21 cellular contexts compared by ENCODE assay signal in the genomic region with DNA sequence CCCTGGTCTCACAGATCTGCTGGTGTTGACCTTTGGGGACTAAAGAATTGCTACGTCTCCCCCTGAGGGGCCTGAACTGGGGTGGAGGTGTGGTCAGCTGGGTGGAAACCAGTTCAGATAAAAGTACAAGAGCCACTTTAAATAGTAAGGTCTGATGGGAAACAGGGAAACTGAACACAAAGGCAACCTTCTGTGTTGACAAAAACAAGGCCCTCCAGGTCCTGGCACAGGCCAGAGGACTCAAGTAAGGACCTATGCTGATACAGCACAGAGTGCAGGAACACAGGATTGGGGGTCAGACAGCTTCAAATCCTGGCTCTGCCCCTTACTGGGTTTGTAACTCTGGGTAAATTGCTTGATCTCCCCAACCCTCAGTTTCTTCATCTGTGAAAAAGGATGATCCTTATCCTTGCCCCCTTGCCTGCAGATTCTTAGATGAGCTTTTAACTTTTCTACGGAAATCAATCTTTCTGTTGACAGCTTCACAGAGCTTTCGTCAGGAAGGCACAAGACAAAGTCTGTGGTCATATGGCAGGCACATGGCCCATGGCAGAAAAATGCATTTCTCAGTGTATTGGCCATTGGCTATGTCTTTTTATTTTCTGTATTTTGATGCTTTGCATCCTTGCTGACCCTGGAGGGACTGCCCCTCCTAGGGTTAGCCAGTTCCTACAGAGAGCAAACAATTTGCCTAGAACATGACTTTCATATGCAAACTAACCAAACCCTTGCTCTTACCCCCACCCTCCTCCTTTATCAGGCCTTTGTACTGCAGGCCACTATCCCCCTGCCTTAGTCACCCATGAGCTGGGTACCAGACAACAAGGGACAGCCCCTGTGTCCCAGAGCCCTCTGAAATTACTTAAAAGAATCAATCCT. TPM values are rescaled to one million over a fixed set of nuclear protein-coding genes. Genes with fewer than 3 reads are reported as not detected.
"Had no signal": no experiment of that assay in that cellular context is flagged by ENCODE, and none has a peak within 500 bp of the region (broad histone marks: within the 10 kb centered on the region; RNA-seq: fewer than 3 reads in every experiment).

No MANE protein-coding gene starts in this region.

- ATAC-seq: naive thymus-derived CD8-positive, alpha-beta T cell; stimulated activated memory B cell treated with anti-CD40 and anti-IgM and Interleukin-4, amounts not matched to agents 10 μg/mL and 1 μg/mL and 100 μg/mL, for 72 hours had no signal

- H3K9me3 Mint-ChIP-seq: activated naive CD4-positive, alpha-beta T cell treated with anti-CD3 and anti-CD28 coated beads, Interleukin-2, amount 50 U/mL, for 24 hours; activated T-helper 2 cell treated with anti-CD3 and anti-CD28 coated beads, Interferon-gamma antibody, Interleukin-2, Interleukin-4, amounts not matched to agents 10 μg/mL and 5 μg/mL and 100 μg/mL, durations not matched to agents 14 hours and 24 hours and 36 hours; memory B cell; naive thymus-derived CD8-positive, alpha-beta T cell; stimulated activated memory B cell treated with anti-CD40 and anti-IgM and Interleukin-4, amounts not matched to agents 10 μg/mL and 1 μg/mL and 100 μg/mL, for 72 hours had no signal

- H3K36me3 ChIP-seq: adrenal gland, colonic mucosa, transverse colon, vagina had no signal

- FAIRE-seq: endothelial cell of umbilical vein, frontal cortex, islet of Langerhans had no signal

- H3K27me3 ChIP-seq: adrenal gland, colonic mucosa, transverse colon, vagina had no signal

- H3K27ac ChIP-seq: adrenal gland, colonic mucosa, transverse colon, vagina had no signal

- H3K4me1 Mint-ChIP-seq: activated naive CD4-positive, alpha-beta T cell treated with anti-CD3 and anti-CD28 coated beads, Interleukin-2, amount 50 U/mL, for 24 hours; memory B cell; naive thymus-derived CD8-positive, alpha-beta T cell; stimulated activated memory B cell treated with anti-CD40 and anti-IgM and Interleukin-4, amounts not matched to agents 10 μg/mL and 1 μg/mL and 100 μg/mL, for 72 hours had no signal

- H3K27ac Mint-ChIP-seq: activated T-helper 2 cell treated with anti-CD3 and anti-CD28 coated beads, Interferon-gamma antibody, Interleukin-2, Interleukin-4, amounts not matched to agents 10 μg/mL and 5 μg/mL and 100 μg/mL, durations not matched to agents 14 hours and 24 hours and 36 hours; memory B cell; naive thymus-derived CD8-positive, alpha-beta T cell; stimulated activated memory B cell treated with anti-CD40 and anti-IgM and Interleukin-4, amounts not matched to agents 10 μg/mL and 1 μg/mL and 100 μg/mL, for 72 hours had no signal

- DNase-seq: activated CD4-positive, alpha-beta T cell treated with anti-CD3 and anti-CD28 coated beads for 1 hour; activated CD4-positive, alpha-beta T cell treated with anti-CD3 and anti-CD28 coated beads, Interleukin-2, amount 50 U/mL, for 4 hours; adrenal gland; colonic mucosa; effector CD4-positive, alpha-beta T cell; head of caudate nucleus; naive thymus-derived CD8-positive, alpha-beta T cell; stimulated activated CD4-positive, alpha-beta T cell treated with anti-CD3 and anti-CD28 coated beads, Interleukin-2, amount 100 ng/mL, for 48 hours; substantia nigra; T-helper 1 cell; T1000; transverse colon had no signal

- H3K4me3 ChIP-seq: adrenal gland, colonic mucosa, transverse colon, vagina had no signal

- H3K4me1 ChIP-seq: adrenal gland, colonic mucosa, transverse colon, vagina had no signal

- H3K4me3 Mint-ChIP-seq: activated naive CD4-positive, alpha-beta T cell treated with anti-CD3 and anti-CD28 coated beads, Interleukin-2, amount 50 U/mL, for 24 hours; memory B cell; naive thymus-derived CD8-positive, alpha-beta T cell; stimulated activated memory B cell treated with anti-CD40 and anti-IgM and Interleukin-4, amounts not matched to agents 10 μg/mL and 1 μg/mL and 100 μg/mL, for 72 hours had no signal

- H3K9me3 ChIP-seq: adrenal gland, colonic mucosa, transverse colon, vagina had no signal

- H3K36me3 Mint-ChIP-seq: activated naive CD4-positive, alpha-beta T cell treated with anti-CD3 and anti-CD28 coated beads, Interleukin-2, amount 50 U/mL, for 24 hours; memory B cell; naive thymus-derived CD8-positive, alpha-beta T cell; stimulated activated memory B cell treated with anti-CD40 and anti-IgM and Interleukin-4, amounts not matched to agents 10 μg/mL and 1 μg/mL and 100 μg/mL, for 72 hours had no signal

RNA-seq across cellular contexts. Expression of gene NOX5, which starts 24.4 kb away (rescaled TPM):
- total RNA-seq: activated T-helper 2 cell treated with anti-CD3 and anti-CD28 coated beads, Interferon-gamma antibody, Interleukin-2, Interleukin-4, amounts not matched to agents 10 μg/mL and 5 μg/mL and 100 μg/mL, durations not matched to agents 14 hours and 24 hours and 36 hours; cardiac septum; endothelial cell of umbilical vein had no signal
- polyA plus RNA-seq: naive thymus-derived CD8-positive, alpha-beta T cell had no signal
